Comparison of ENCODE assay signal across 27 cellular contexts in genomic region chr14:52219488-52220084, GRCh38. TPM values are rescaled to one million over a fixed set of nuclear protein-coding genes. Genes with fewer than 3 reads are reported as not detected.
A peak's percentile ranks its signal among the peaks of the same experiment; 100 is the strongest.
DNase-seq lines count a peak whose midpoint lies in the region; ATAC-seq lines count a peak whose summit lies in the region.
"Had no signal": no experiment of that assay in that cellular context is flagged by ENCODE, and none has a peak within 500 bp of the region (broad histone marks: within the 10 kb centered on the region; RNA-seq: fewer than 3 reads in every experiment).

No MANE protein-coding gene starts in this region.

- H3K4me1 ChIP-seq in BLaER1, result peaks cover 22% of the 10 kb centered on the region
- H3K4me1 ChIP-seq: SJCRH30 had no signal

- H3K4me2 ChIP-seq in BLaER1, result peak overlapping the region; percentile 3; the same call in 1 of the 2 replicates
- H3K4me2 ChIP-seq: GM23338 had no signal

- no peaks in the 10 kb centered on the region for H3K27me3 Mint-ChIP-seq in effector memory CD8-positive, alpha-beta T cell

- no peak overlapping the region for H3K9ac ChIP-seq in BLaER1

- no peaks in the 10 kb centered on the region for H3K9me3 Mint-ChIP-seq in effector memory CD8-positive, alpha-beta T cell
- H3K9me3 Mint-ChIP-seq: CD8-positive, alpha-beta memory T cell; GM23338 had no signal

- no peak for ATAC-seq in effector memory CD8-positive, alpha-beta T cell (replicated peaks)
- no peak for ATAC-seq in HG03175 (IDR thresholded peaks at IDR 0.05; ENCODE audit: unreplicated experiment)
- ATAC-seq: GM12878, GM23338, Panc1 had no signal

- H3K4me3 Mint-ChIP-seq in effector memory CD8-positive, alpha-beta T cell, result no peak overlapping the region
- H3K4me3 Mint-ChIP-seq: GM23338 had no signal

- peak overlapping the region; percentile 98 for H3K27ac Mint-ChIP-seq in effector memory CD8-positive, alpha-beta T cell
- H3K27ac Mint-ChIP-seq: GM23338 had no signal

- no peaks in the 10 kb centered on the region for H4K20me1 ChIP-seq in BLaER1

- no peaks in the 10 kb centered on the region for H3K36me3 ChIP-seq in BLaER1
- H3K36me3 ChIP-seq: SJCRH30 had no signal

- no peak overlapping the region for H3K4me3 ChIP-seq in BLaER1
- H3K4me3 ChIP-seq: GM12878, GM23338, SJCRH30 had no signal

- DNase-seq in LHCN-M2 (ENCODE audit: low read depth), result peak; percentile 9
- DNase-seq in effector memory CD8-positive, alpha-beta T cell, result no peak
- peak; percentile 3 for DNase-seq in glomerular visceral epithelial cell (ENCODE audit: extremely low spot score)
- no peak for DNase-seq in EL
- DNase-seq in activated naive CD4-positive, alpha-beta T cell treated with anti-CD3 and anti-CD28 coated beads, Interleukin-2, amount 50 U/mL, for 16 hours, result no peak
- DNase-seq in SW 1271 (lab: John Stamatoyannopoulos, UW), result no peak
- DNase-seq: AML-193; Calu3; CD8-positive, alpha-beta memory T cell; DMS53; HCEC 1CT; KG1; NCI-H1436 treated with DMSO at 0.1 percent for 48 hours; NCI-H2029; NCI-H2227 treated with DMSO at 0.1 percent for 48 hours; NCI-H510A treated with DMSO at 0.1 percent for 48 hours; NCI-H774; NK-92 treated with Interleukin-12 subunit alpha and Interleukin-12 subunit beta, amount 100 ng/mL, for 24 hours; SJCRH30 had no signal

- H3K9me3 ChIP-seq in BLaER1, result no peaks in the 10 kb centered on the region
- H3K9me3 ChIP-seq: SJCRH30 had no signal

- H3K27ac ChIP-seq in BLaER1, result no peak overlapping the region
- H3K27ac ChIP-seq: C4-2B, SJCRH30 had no signal

- H3K4me1 Mint-ChIP-seq in effector memory CD8-positive, alpha-beta T cell (ENCODE audit: low read depth in 2 of 2), result peaks cover 5 to 9% of the 10 kb centered on the region in 2 donors

- H3K27me3 ChIP-seq in BLaER1, result no peaks in the 10 kb centered on the region

- no peaks in the 10 kb centered on the region for H3K36me3 Mint-ChIP-seq in effector memory CD8-positive, alpha-beta T cell (ENCODE audit: insufficient read depth)
- H3K36me3 Mint-ChIP-seq: CD8-positive, alpha-beta memory T cell had no signal

RNA-seq across cellular contexts. Expression of gene PTGDR, which starts 47.9 kb away (rescaled TPM):
- not detected in 2 replicates for total RNA-seq in LHCN-M2 (2014; rRNA removed)
- polyA plus RNA-seq in LHCN-M2 (2012), result not detected
- total RNA-seq: A172, Calu3, GM12878, GM23338, SJCRH30 had no signal
- polyA plus RNA-seq: AG04450, GM12878 had no signal

Comparison
In these comparisons a context has a peak if more than half of its experiments do, and no peak if none do; other contexts are left out.
1. DNase-seq: peak in LHCN-M2 (single experiment) and glomerular visceral epithelial cell (single experiment); none in effector memory CD8-positive, alpha-beta T cell (0 of 3), EL (single experiment), activated naive CD4-positive, alpha-beta T cell treated with anti-CD3 and anti-CD28 coated beads, Interleukin-2, amount 50 U/mL, for 16 hours (single experiment) and SW 1271 (0 of 2).